Comparison of ENCODE assay signal across 8 cellular contexts in genomic region chr11:62542111-62542745, GRCh38. TPM values are rescaled to one million over a fixed set of nuclear protein-coding genes. Genes with fewer than 3 reads are reported as not detected.
A peak's percentile ranks its signal among the peaks of the same experiment; 100 is the strongest.
DNase-seq lines count a peak whose midpoint lies in the region; ATAC-seq, FAIRE-seq and TF ChIP-seq lines count a peak whose summit lies in the region.

No MANE protein-coding gene starts in this region.

- H3K4me1 ChIP-seq in left ventricle myocardium inferior (peaks cover 98% of the 10 kb centered on the region), lower lobe of right lung (peaks cover 78% of the 10 kb centered on the region), uterus (peaks cover 20 to 39% of the 10 kb centered on the region in 2 donors)

- peak overlapping the region; percentile 100 for H3K4me3 ChIP-seq in left ventricle myocardium inferior
- H3K4me3 ChIP-seq in lower lobe of right lung, result peak overlapping the region; percentile 98
- H3K4me3 ChIP-seq in uterus, result peak overlapping the region; percentile 79 to 90

- H3K9me3 ChIP-seq in left ventricle myocardium inferior (replicated peaks) (no peaks in the 10 kb centered on the region), lower lobe of right lung (no peaks in the 10 kb centered on the region), uterus (no peaks in the 10 kb centered on the region)

- TF ChIP-seq CTCF in left ventricle myocardium inferior (IDR thresholded peaks at IDR 0.05; ENCODE audit: borderline replicate concordance) (no peak), lower lobe of right lung (IDR thresholded peaks at IDR 0.05) (no peak), uterus (IDR thresholded peaks at IDR 0.05) (no peak)

- WGBS in adipose tissue, 3 donors, result 37 to 49% (median 41%) methylated on average over 6 of the region's 6 CpGs

- DNase-seq in left ventricle myocardium inferior (no peak), left cardiac atrium (no peak), lower lobe of right lung (no peak), uterus (no peak), H54 (ENCODE audit: insufficient read length, low spot score) (no peak)

- H3K27me3 ChIP-seq in left ventricle myocardium inferior (ENCODE audit: low read depth) (no peaks in the 10 kb centered on the region), lower lobe of right lung (ENCODE audit: low read depth) (no peaks in the 10 kb centered on the region), uterus (no peaks in the 10 kb centered on the region)

- H3K27ac ChIP-seq in left ventricle myocardium inferior (replicated peaks), result peak overlapping the region; percentile 100
- peak overlapping the region; percentile 51 for H3K27ac ChIP-seq in adipose tissue (ENCODE audit: low read depth, low read length)
- H3K27ac ChIP-seq in lower lobe of right lung, result peak overlapping the region; percentile 97
- H3K27ac ChIP-seq in uterus, result peak overlapping the region; percentile 95 to 99

- ATAC-seq in left cardiac atrium (no peak), lower lobe of right lung (no peak), HG03354 (IDR thresholded peaks at IDR 0.05; ENCODE audit: poor library complexity, severe bottlenecking, unreplicated experiment) (no peak), GM21529 (IDR thresholded peaks at IDR 0.05; ENCODE audit: unreplicated experiment) (no peak)

- intact Hi-C loops in left ventricle myocardium inferior (cut with micrococcal nuclease) (loop anchor here (5.0 to 10.0 kb wide), 3 partner anchors 35 to 147 kb away; no protein-coding TSS in a partner anchor), left cardiac atrium (cut with DNase I) (loop anchor here (5.0 to 10.0 kb wide), 4 partner anchors 35 to 147 kb away; no protein-coding TSS in a partner anchor), lower lobe of right lung (cut with DNase I) (no loop called here), uterus (cut with DNase I; ENCODE audit: low total_unique reads) (loop anchor here (2.0 kb wide), 1 partner anchor 117 kb away; no protein-coding TSS in a partner anchor)

- FAIRE-seq in H54 (lab: Jason Lieb, UNC), result no peak

- TF ChIP-seq POLR2A in uterus (IDR thresholded peaks at IDR 0.05), result no peak
- no peak for TF ChIP-seq POLR2A in H54 (IDR thresholded peaks at IDR 0.05; ENCODE audit: low read depth, low read length)

- H3K36me3 ChIP-seq in left ventricle myocardium inferior (no peaks in the 10 kb centered on the region), lower lobe of right lung (peaks cover 18% of the 10 kb centered on the region), uterus (no peaks in the 10 kb centered on the region)

RNA-seq across cellular contexts. Expression of gene AHNAK, which starts 4.4 kb away (rescaled TPM):
- 290 TPM for total RNA-seq in left ventricle myocardium inferior
- total RNA-seq in left cardiac atrium, result 100 to 1,000 TPM; 329 to 404 TPM
- 100 to 1,000 TPM in 2 of 3 donors, 10 to 100 TPM in 1; 27.1 to 199 (median 193) TPM for polyA plus RNA-seq in adipose tissue
- 809 TPM for total RNA-seq in lower lobe of right lung
- total RNA-seq in uterus, result 1,000 to 10,000 TPM in 1 of 4 donors, 100 to 1,000 TPM in 3; 452 to 1,353 (median 779) TPM

RNA-seq across cellular contexts. Expression of gene EEF1G, which starts 31.5 kb away (rescaled TPM):
- total RNA-seq in left ventricle myocardium inferior (958 TPM), left cardiac atrium (100 to 1,000 TPM; 833 to 894 TPM), lower lobe of right lung (899 TPM), uterus (1,000 to 10,000 TPM; 1,301 to 1,426 (median 1,363) TPM)
- 1,000 to 10,000 TPM; 1,025 to 2,248 (median 1,633) TPM for polyA plus RNA-seq in adipose tissue

RNA-seq across cellular contexts. Expression of gene TUT1, which starts 49.1 kb away (rescaled TPM):
- total RNA-seq in left ventricle myocardium inferior (12.5 TPM), left cardiac atrium (10 to 100 TPM in 1 of 2 donors, 1 to 10 TPM in 1; 9.6 to 11.5 TPM), lower lobe of right lung (15.8 TPM), uterus (10 to 100 TPM in 1 of 4 donors, 1 to 10 TPM in 3; 7.1 to 19.3 (median 8.6) TPM)
- 10 to 100 TPM; 15.8 to 16.2 (median 15.9) TPM for polyA plus RNA-seq in adipose tissue

RNA-seq across cellular contexts. Expression of gene MTA2, which starts 59.4 kb away (rescaled TPM):
- total RNA-seq in left ventricle myocardium inferior, result 26.3 TPM
- 10 to 100 TPM; 38.1 to 60.6 TPM for total RNA-seq in left cardiac atrium
- polyA plus RNA-seq in adipose tissue, result 10 to 100 TPM; 17.3 to 72.4 (median 48.1) TPM
- 68.4 TPM for total RNA-seq in lower lobe of right lung
- total RNA-seq in uterus, result 100 to 1,000 TPM in 2 of 4 donors, 10 to 100 TPM in 2; 37.9 to 120 (median 78.2) TPM
